11 cellular contexts compared by ENCODE assay signal in genomic region chr14:53946404-53947400, GRCh38. TPM values are rescaled to one million over a fixed set of nuclear protein-coding genes. Genes with fewer than 3 reads are reported as not detected.
DNase-seq lines count a peak whose midpoint lies in the region; ATAC-seq, FAIRE-seq and TF ChIP-seq lines count a peak whose summit lies in the region.
"Had no signal": no experiment of that assay in that cellular context is flagged by ENCODE, and none has a peak within 500 bp of the region (broad histone marks: within the 10 kb centered on the region; RNA-seq: fewer than 3 reads in every experiment).

No MANE protein-coding gene starts in this region.

- FAIRE-seq in astrocyte (lab: Jason Lieb, UNC) = no peak

- TF ChIP-seq CTCF in GM13977 (IDR thresholded peaks at IDR 0.05; ENCODE audit: extremely low read depth, insufficient read depth, missing control alignments) (peak; percentile 23), astrocyte (IDR thresholded peaks at IDR 0.05; ENCODE audit: insufficient read depth, low read depth, low read length) (no peak), psoas muscle (IDR thresholded peaks at IDR 0.05) (no peak), Calu3 (IDR thresholded peaks at IDR 0.05; ENCODE audit: unreplicated experiment) (no peak)

- no TSS peak for BruUV-seq in Calu3 (replicated peaks; lab: Mats Ljungman, UMichigan)

- H3K9me3 Mint-ChIP-seq in astrocyte (ENCODE audit: unreplicated experiment) = peaks cover 3% of the 10 kb centered on the region
- H3K9me3 Mint-ChIP-seq in Calu3 (ENCODE audit: low read depth, unreplicated experiment) = no peaks in the 10 kb centered on the region

- H3K27me3 ChIP-seq in astrocyte (ENCODE audit: insufficient read depth, low read length) (peaks cover 53% of the 10 kb centered on the region), iPS-20b (ENCODE audit: insufficient read depth, low read length) (peaks cover 81% of the 10 kb centered on the region), psoas muscle (ENCODE audit: insufficient read depth in 3 of 3, low read length in 2 of 3) (peaks cover 0 to 69% (median 11%) of the 10 kb centered on the region in 3 donors)

- in situ Hi-C loops in GM13977 (cut with MboI; ENCODE audit: low pct_unique_long_range_greater_than_20kb, low sequenced_read_pairs, unreplicated experiment) = no loop called here

- peak overlapping the region; percentile 80 for H3K4me2 ChIP-seq in astrocyte (ENCODE audit: low read length)

- H3K9me3 ChIP-seq in astrocyte (ENCODE audit: insufficient read depth, low read depth, low read length) (no peaks in the 10 kb centered on the region), iPS-20b (ENCODE audit: insufficient read depth, low read depth, low read length) (no peaks in the 10 kb centered on the region), psoas muscle (no peaks in the 10 kb centered on the region)

- H3K36me3 ChIP-seq in astrocyte (ENCODE audit: insufficient read depth, low read length) (no peaks in the 10 kb centered on the region), iPS-20b (ENCODE audit: insufficient read depth, low read depth, low read length) (peaks cover 19% of the 10 kb centered on the region; the same call in 1 of the 2 replicates), psoas muscle (ENCODE audit: insufficient read depth in 1 of 2, low read depth in 1 of 2) (peaks cover 0 to 5% of the 10 kb centered on the region in 2 donors)

- H3K4me3 Mint-ChIP-seq in astrocyte (ENCODE audit: unreplicated experiment) = peak overlapping the region; percentile 72
- no peak overlapping the region for H3K4me3 Mint-ChIP-seq in Calu3 (ENCODE audit: low read depth, unreplicated experiment)

- H3K27ac ChIP-seq in astrocyte (ENCODE audit: low read depth, low read length) (no peak overlapping the region), iPS-20b (ENCODE audit: low read length) (no peak overlapping the region), psoas muscle (no peak overlapping the region)

- H3K4me1 ChIP-seq in astrocyte (ENCODE audit: insufficient read depth, low read length) (peaks cover 9% of the 10 kb centered on the region), iPS-20b (ENCODE audit: insufficient read depth, low read length) (peaks cover 50% of the 10 kb centered on the region), psoas muscle (peaks cover 2% of the 10 kb centered on the region)

- H3K9ac ChIP-seq in astrocyte (ENCODE audit: low read length) = no peak overlapping the region
- H3K9ac ChIP-seq in iPS-20b (ENCODE audit: low read depth, low read length) = 0 out of 2 replicates have a peak overlapping the region, but pooled peaks have one; percentile 18

- H3K27ac Mint-ChIP-seq in astrocyte (ENCODE audit: unreplicated experiment) (no peak overlapping the region), Calu3 (ENCODE audit: unreplicated experiment) (no peak overlapping the region)

- DNase-seq in GM13977 (ENCODE audit: low spot score) (peak; percentile 58), astrocyte (ENCODE audit: low read depth) (no peak), psoas muscle (no peak), Calu3 (no peak)
- DNase-seq: activated CD4-positive, alpha-beta T cell treated with anti-CD3 and anti-CD28 coated beads, Interleukin-2, amount 50 U/mL, for 4 hours; NCI-H446; stimulated activated CD4-positive, alpha-beta T cell treated with anti-CD3 and anti-CD28 coated beads, Interleukin-1b, Interleukin-23, amount 100 ng/mL, for 48 hours had no signal

- peaks cover 15% of the 10 kb centered on the region for H3K36me3 Mint-ChIP-seq in astrocyte (ENCODE audit: low read depth, unreplicated experiment)
- peaks cover 9% of the 10 kb centered on the region for H3K36me3 Mint-ChIP-seq in Calu3 (ENCODE audit: insufficient read depth, unreplicated experiment)

- 26 to 39% (median 27%) methylated on average over 56 to 75 of the region's 75 CpGs for WGBS in psoas muscle, 3 donors

- ATAC-seq in psoas muscle (no peak), GM18870 (IDR thresholded peaks at IDR 0.05; ENCODE audit: unreplicated experiment) (no peak), GM18517 (IDR thresholded peaks at IDR 0.05; ENCODE audit: unreplicated experiment) (no peak), HG02981 (IDR thresholded peaks at IDR 0.05; ENCODE audit: unreplicated experiment) (no peak)

- no peaks in the 10 kb centered on the region for H3K79me2 ChIP-seq in astrocyte (ENCODE audit: insufficient read depth, low read length)

- peak overlapping the region; percentile 54 for H2AFZ ChIP-seq in astrocyte (ENCODE audit: low read depth, low read length)

- CTCF ChIA-PET in Calu3 (lab: Charles Lee) = interaction anchor here (0.6 to 1.2 kb wide), 3 partner anchors 10 to 202 kb away, joined by 4 to 8 read pairs (median 4); partner anchors contain the start of gene BMP4

- H3K4me3 ChIP-seq in astrocyte (ENCODE audit: insufficient read depth, low read depth, low read length) = peak overlapping the region; percentile 36
- peak overlapping the region; percentile 66 for H3K4me3 ChIP-seq in iPS-20b (ENCODE audit: low read length)
- peak overlapping the region; percentile 30 for H3K4me3 ChIP-seq in psoas muscle

- H4K20me1 ChIP-seq in astrocyte (ENCODE audit: insufficient read depth, low read length) = peaks cover 28% of the 10 kb centered on the region

- intact Hi-C loops in psoas muscle (cut with DNase I) = no loop called here
- intact Hi-C loops in Calu3 (cut with micrococcal nuclease; ENCODE audit: unreplicated experiment) = no loop called here

- peaks cover 51% of the 10 kb centered on the region for H3K27me3 Mint-ChIP-seq in astrocyte (ENCODE audit: low read depth, unreplicated experiment)
- no peaks in the 10 kb centered on the region for H3K27me3 Mint-ChIP-seq in Calu3 (ENCODE audit: unreplicated experiment)

- peaks cover 11% of the 10 kb centered on the region for H3K4me1 Mint-ChIP-seq in astrocyte (ENCODE audit: low read depth, unreplicated experiment)
- H3K4me1 Mint-ChIP-seq in Calu3 (ENCODE audit: low read depth, unreplicated experiment) = peaks cover 18% of the 10 kb centered on the region

RNA-seq across cellular contexts. Expression of gene BMP4, which starts 9.9 kb away (rescaled TPM):
- 19.9 and 27.2 TPM in 2 replicates for total RNA-seq in astrocyte
- 1 to 10 TPM; 2.5 to 8.6 (median 5.3) TPM for total RNA-seq in psoas muscle
- 1 to 10 TPM; 2.4 to 4.4 (median 3.0) TPM for polyA plus RNA-seq in psoas muscle
- total RNA-seq in Calu3 (2022) = 23.0 and 24.8 TPM in 2 replicates
